In genomic region chr21:44539031-44539430, GRCh38 we compare ENCODE assay signal across 27 cellular contexts. TPM values are rescaled to one million over a fixed set of nuclear protein-coding genes. Genes with fewer than 3 reads are reported as not detected.
DNase-seq lines count a peak whose midpoint lies in the region; ATAC-seq and TF ChIP-seq lines count a peak whose summit lies in the region.
"Had no signal": no experiment of that assay in that cellular context is flagged by ENCODE, and none has a peak within 500 bp of the region (broad histone marks: within the 10 kb centered on the region; RNA-seq: fewer than 3 reads in every experiment).

No MANE protein-coding gene starts in this region.

- H3K9me3 ChIP-seq in osteoblast (ENCODE audit: low read depth, low read length) (no peaks in the 10 kb centered on the region), spleen (peaks cover 0 to 28% (median 20%) of the 10 kb centered on the region in 8 donors), smooth muscle cell (replicated peaks; ENCODE audit: low read depth) (no peaks in the 10 kb centered on the region)
- H3K9me3 ChIP-seq: BLaER1 treated with 17β-estradiol and CSF1 and Interleukin-3, amounts not matched to agents 10 nM and 100 nM had no signal

- H3K79me2 ChIP-seq in osteoblast (ENCODE audit: insufficient read depth, low read length) (no peaks in the 10 kb centered on the region), smooth muscle cell (ENCODE audit: low read depth) (no peaks in the 10 kb centered on the region)

- H3K4me1 ChIP-seq in osteoblast (ENCODE audit: insufficient read depth, low read length) (no peaks in the 10 kb centered on the region), spleen (no peaks in the 10 kb centered on the region), smooth muscle cell (ENCODE audit: low read depth) (no peaks in the 10 kb centered on the region)

- no peaks in the 10 kb centered on the region for H3K27me3 ChIP-seq in H7 (ENCODE audit: control insufficient read depth, insufficient read depth, low read length)
- H3K27me3 ChIP-seq in osteoblast (ENCODE audit: insufficient read depth, low read length), result no peaks in the 10 kb centered on the region
- peaks cover 0 to 25% (median 0%) of the 10 kb centered on the region in 7 donors for H3K27me3 ChIP-seq in spleen (replicated peaks in 1 of 7)
- H3K27me3 ChIP-seq in smooth muscle cell (ENCODE audit: low read depth), result no peaks in the 10 kb centered on the region
- H3K27me3 ChIP-seq: BLaER1 treated with 17β-estradiol and CSF1 and Interleukin-3, amounts not matched to agents 10 nM and 100 nM had no signal

- H3K36me3 ChIP-seq in H7 (replicated peaks; ENCODE audit: control insufficient read depth, insufficient read depth, low read length), result no peaks in the 10 kb centered on the region
- H3K36me3 ChIP-seq in osteoblast (ENCODE audit: insufficient read depth, low read length), result no peaks in the 10 kb centered on the region
- no peaks in the 10 kb centered on the region for H3K36me3 ChIP-seq in spleen
- no peaks in the 10 kb centered on the region for H3K36me3 ChIP-seq in smooth muscle cell (ENCODE audit: low read depth)
- H3K36me3 ChIP-seq: BLaER1 treated with 17β-estradiol and CSF1 and Interleukin-3, amounts not matched to agents 10 nM and 100 nM; MG63 had no signal

- no peak overlapping the region for H2AFZ ChIP-seq in osteoblast (ENCODE audit: low read length)
- H2AFZ ChIP-seq in smooth muscle cell (ENCODE audit: low read depth), result no peak overlapping the region

- H3K4me3 ChIP-seq in H7 (ENCODE audit: insufficient read depth, low read depth, low read length), result no peak overlapping the region
- H3K4me3 ChIP-seq in coronary artery, result no peak overlapping the region
- no peak overlapping the region for H3K4me3 ChIP-seq in osteoblast (ENCODE audit: insufficient read depth, low read length)
- H3K4me3 ChIP-seq in spleen, result no peak overlapping the region
- H3K4me3 ChIP-seq in smooth muscle cell, result no peak overlapping the region
- H3K4me3 ChIP-seq: BLaER1 treated with 17β-estradiol and CSF1 and Interleukin-3, amounts not matched to agents 10 nM and 100 nM; MG63; SK-N-MC had no signal

- H3K9ac ChIP-seq in smooth muscle cell (ENCODE audit: low read depth), result no peak overlapping the region
- H3K9ac ChIP-seq: BLaER1 treated with 17β-estradiol and CSF1 and Interleukin-3, amounts not matched to agents 10 nM and 100 nM had no signal

- H3K4me2 ChIP-seq in osteoblast (ENCODE audit: insufficient read depth, low read length) (no peak overlapping the region), smooth muscle cell (no peak overlapping the region)
- H3K4me2 ChIP-seq: BLaER1 treated with 17β-estradiol and CSF1 and Interleukin-3, amounts not matched to agents 10 nM and 100 nM had no signal

- H4K20me1 ChIP-seq in osteoblast (ENCODE audit: insufficient read depth, low read length), result no peaks in the 10 kb centered on the region
- H4K20me1 ChIP-seq in smooth muscle cell (ENCODE audit: low read depth), result no peaks in the 10 kb centered on the region
- H4K20me1 ChIP-seq: BLaER1 treated with 17β-estradiol and CSF1 and Interleukin-3, amounts not matched to agents 10 nM and 100 nM had no signal

- intact Hi-C loops in spleen (cut with DNase I; ENCODE audit: low total_unique reads), result no loop called here

- TF ChIP-seq CTCF in coronary artery (IDR thresholded peaks at IDR 0.05) (no peak), osteoblast (IDR thresholded peaks at IDR 0.05; ENCODE audit: extremely low read depth, low read depth, low read length) (no peak), spleen (IDR thresholded peaks at IDR 0.05 in 8 of 11, conservative IDR thresholded peaks at IDR 0.05 in 3 of 11) (no peak), smooth muscle cell (IDR thresholded peaks at IDR 0.05; ENCODE audit: borderline replicate concordance, insufficient read depth, poor library complexity, severe bottlenecking) (no peak)

- DNase-seq in H7 (peak; percentile 8), coronary artery (ENCODE audit: low spot score) (peak; percentile 56), osteoblast (ENCODE audit: insufficient read length, low spot score, missing footprints) (peak; percentile 38), spleen (peak; percentile 62), NCI-H345 (lab: John Stamatoyannopoulos, UW) (no peak), smooth muscle cell (lab: John Stamatoyannopoulos, UW; ENCODE audit: unreplicated experiment) (no peak)
- DNase-seq: AML-193; CD4-positive, alpha-beta T cell; COR-L47; DMS53; EL; GF-D8; IMR-90; KG1; MG63; NCI-H1105 treated with DMSO at 0.1 percent for 48 hours; NCI-H146; NCI-H2029; NCI-H226; NCI-H510A treated with DMSO at 0.1 percent for 48 hours; NCI-H748 treated with DMSO at 0.1 percent for 48 hours; SIG-M5 had no signal

- H3F3A ChIP-seq in smooth muscle cell (ENCODE audit: low read depth), result no peaks in the 10 kb centered on the region

- 59 to 78% (median 73%) methylated on average over 11 to 14 of the region's 14 CpGs for WGBS in spleen, 5 donors
- 77% methylated on average over 13 of the region's 14 CpGs for WGBS in smooth muscle cell (ENCODE audit: low lambda C conversion rate)

- no peak overlapping the region for H3K27ac ChIP-seq in coronary artery
- H3K27ac ChIP-seq in osteoblast (ENCODE audit: low read depth, low read length), result no peak overlapping the region
- H3K27ac ChIP-seq in spleen, result no peak overlapping the region
- no peak overlapping the region for H3K27ac ChIP-seq in smooth muscle cell (ENCODE audit: low read depth)
- H3K27ac ChIP-seq: BLaER1 treated with 17β-estradiol and CSF1 and Interleukin-3, amounts not matched to agents 10 nM and 100 nM; SK-N-MC had no signal

- ATAC-seq in GM18498 (IDR thresholded peaks at IDR 0.05; ENCODE audit: unreplicated experiment) (no peak), HG03520 (IDR thresholded peaks at IDR 0.05; ENCODE audit: unreplicated experiment) (no peak)

- no peak for TF ChIP-seq POLR2A in spleen (IDR thresholded peaks at IDR 0.05)

RNA-seq across cellular contexts. Expression of gene KRTAP10-1, which starts 1.0 kb away (rescaled TPM):
- not detected in 2 replicates for total RNA-seq in H7 (2014; rRNA removed; shearing (Covaris generic))
- total RNA-seq in osteoblast (not detected in 2 replicates), spleen (not detected), smooth muscle cell (not detected in 2 replicates)
- polyA plus RNA-seq in spleen (not detected), smooth muscle cell (0.67 TPM in 1 of 2 replicates, not detected in the other)
- total RNA-seq: CD4-positive, alpha-beta T cell; IMR-90 had no signal
- polyA plus RNA-seq: AG04450, IMR-90 had no signal

RNA-seq across cellular contexts. Expression of gene KRTAP10-2, which starts 12.3 kb away (rescaled TPM):
- not detected in 2 replicates for total RNA-seq in H7 (2014; rRNA removed; shearing (Covaris generic))
- total RNA-seq in osteoblast (not detected in 2 replicates), spleen (not detected), smooth muscle cell (not detected in 2 replicates)
- polyA plus RNA-seq in spleen (not detected), smooth muscle cell (not detected in 2 replicates)
- total RNA-seq: CD4-positive, alpha-beta T cell; IMR-90 had no signal
- polyA plus RNA-seq: AG04450, IMR-90 had no signal

RNA-seq across cellular contexts. Expression of gene KRTAP10-3, which starts 19.6 kb away (rescaled TPM):
- not detected in 2 replicates for total RNA-seq in H7 (2014; rRNA removed; shearing (Covaris generic))
- total RNA-seq in osteoblast (not detected in 2 replicates), spleen (not detected), smooth muscle cell (not detected in 2 replicates)
- polyA plus RNA-seq in spleen (not detected), smooth muscle cell (not detected in 2 replicates)
- total RNA-seq: CD4-positive, alpha-beta T cell; IMR-90 had no signal
- polyA plus RNA-seq: AG04450, IMR-90 had no signal

RNA-seq across cellular contexts. Expression of gene KRTAP10-4, which starts 34.5 kb away (rescaled TPM):
- total RNA-seq in H7 (2014; rRNA removed; shearing (Covaris generic)), result not detected in 2 replicates
- not detected in 2 replicates for total RNA-seq in osteoblast
- not detected for total RNA-seq in spleen
- polyA plus RNA-seq in spleen, result not detected
- total RNA-seq in smooth muscle cell, result not detected in 2 replicates
- not detected in 2 replicates for polyA plus RNA-seq in smooth muscle cell
- total RNA-seq: CD4-positive, alpha-beta T cell; IMR-90 had no signal
- polyA plus RNA-seq: AG04450, IMR-90 had no signal

RNA-seq across cellular contexts. Expression of gene KRTAP10-5, which starts 41.4 kb away (rescaled TPM):
- not detected in 2 replicates for total RNA-seq in H7 (2014; rRNA removed; shearing (Covaris generic))
- not detected in 2 replicates for total RNA-seq in osteoblast
- total RNA-seq in spleen, result not detected
- not detected for polyA plus RNA-seq in spleen
- not detected in 2 replicates for total RNA-seq in smooth muscle cell
- not detected in 2 replicates for polyA plus RNA-seq in smooth muscle cell
- total RNA-seq: CD4-positive, alpha-beta T cell; IMR-90 had no signal
- polyA plus RNA-seq: AG04450, IMR-90 had no signal

Comparison
In these comparisons a context has a peak if more than half of its experiments do, and no peak if none do; other contexts are left out.
1. DNase-seq: peak in H7 (single experiment), coronary artery (single experiment), osteoblast (single experiment) and spleen (single experiment); none in NCI-H345 (single experiment) and smooth muscle cell (single experiment).